Comparison of ENCODE assay signal across 10 cellular contexts in genomic region chr1:56803561-56804156, GRCh38. TPM values are rescaled to one million over a fixed set of nuclear protein-coding genes. Genes with fewer than 3 reads are reported as not detected.
DNase-seq lines count a peak whose midpoint lies in the region; ATAC-seq and TF ChIP-seq lines count a peak whose summit lies in the region.
"Had no signal": no experiment of that assay in that cellular context is flagged by ENCODE, and none has a peak within 500 bp of the region (broad histone marks: within the 10 kb centered on the region; RNA-seq: fewer than 3 reads in every experiment).

No MANE protein-coding gene starts in this region.

- no peak overlapping the region for H3K4ac ChIP-seq in mesendoderm (ENCODE audit: low read depth, low read length)

- H3K27me3 Mint-ChIP-seq in Calu3 (ENCODE audit: unreplicated experiment) = peaks cover under 1% of the 10 kb centered on the region
- no peaks in the 10 kb centered on the region for H3K27me3 Mint-ChIP-seq in WTC11 (ENCODE audit: low read depth)
- peaks cover 0 to 6% (median 5%) of the 10 kb centered on the region in 5 donors for H3K27me3 Mint-ChIP-seq in naive thymus-derived CD4-positive, alpha-beta T cell
- no peaks in the 10 kb centered on the region for H3K27me3 Mint-ChIP-seq in activated T-cell treated with anti-CD3 and anti-CD28 coated beads, Interleukin-2, amount 50 U/mL, for 4 hours (ENCODE audit: low read depth)

- CTCF ChIA-PET in Calu3 (lab: Charles Lee) (interaction anchor here (0.5 to 1.5 kb wide), 6 partner anchors 16 to 168 kb away, joined by 3 to 11 read pairs (median 3); no protein-coding TSS in a partner anchor), WTC11 (lab: Charles Lee) (interaction anchor here (0.5 to 3.1 kb wide), 23 partner anchors 13 to 1467 kb away, joined by 3 to 45 read pairs (median 3); partner anchors contain the start of genes C8B and FYB2)
- CTCF ChIA-PET in naive thymus-derived CD4-positive, alpha-beta T cell (lab: Charles Lee) = no interaction called here

- TF ChIP-seq CTCF in Calu3 (IDR thresholded peaks at IDR 0.05; ENCODE audit: unreplicated experiment) (peak; percentile 62), WTC11 (IDR thresholded peaks at IDR 0.05) (peak; percentile 36; the same call in 1 of the 2 replicates)

- no peak overlapping the region for H2BK15ac ChIP-seq in mesendoderm (replicated peaks; ENCODE audit: low read depth)

- no peak overlapping the region for H4K8ac ChIP-seq in mesendoderm (ENCODE audit: low read depth, low read length)

- H3K36me3 Mint-ChIP-seq in Calu3 (ENCODE audit: insufficient read depth, unreplicated experiment) = no peaks in the 10 kb centered on the region
- H3K36me3 Mint-ChIP-seq in WTC11 = peaks cover 3% of the 10 kb centered on the region; the same call in 1 of the 2 replicates
- no peaks in the 10 kb centered on the region for H3K36me3 Mint-ChIP-seq in naive thymus-derived CD4-positive, alpha-beta T cell
- H3K36me3 Mint-ChIP-seq in activated T-cell treated with anti-CD3 and anti-CD28 coated beads, Interleukin-2, amount 50 U/mL, for 4 hours (ENCODE audit: insufficient read depth) = no peaks in the 10 kb centered on the region
- H3K36me3 Mint-ChIP-seq: naive B cell had no signal

- H3K4me1 Mint-ChIP-seq in Calu3 (ENCODE audit: low read depth, unreplicated experiment) = no peaks in the 10 kb centered on the region
- no peaks in the 10 kb centered on the region for H3K4me1 Mint-ChIP-seq in WTC11
- no peaks in the 10 kb centered on the region for H3K4me1 Mint-ChIP-seq in naive thymus-derived CD4-positive, alpha-beta T cell
- no peaks in the 10 kb centered on the region for H3K4me1 Mint-ChIP-seq in activated T-cell treated with anti-CD3 and anti-CD28 coated beads, Interleukin-2, amount 50 U/mL, for 4 hours (ENCODE audit: low read depth)
- H3K4me1 Mint-ChIP-seq: naive B cell had no signal

- no peaks in the 10 kb centered on the region for H3K79me1 ChIP-seq in mesendoderm (ENCODE audit: low read length)

- no peak overlapping the region for H2AK5ac ChIP-seq in mesendoderm (ENCODE audit: low read length)

- no peaks in the 10 kb centered on the region for H3K79me2 ChIP-seq in mesendoderm (ENCODE audit: control insufficient read depth, insufficient read depth, low read length)

- BruUV-seq in Calu3 (replicated peaks; lab: Mats Ljungman, UMichigan) = no TSS peak

- no peak overlapping the region for H3K23ac ChIP-seq in mesendoderm (ENCODE audit: low read length)

- H3K4me1 ChIP-seq in mesendoderm (ENCODE audit: control insufficient read depth, low read depth, low read length) = no peaks in the 10 kb centered on the region
- no peaks in the 10 kb centered on the region for H3K4me1 ChIP-seq in naive thymus-derived CD4-positive, alpha-beta T cell (ENCODE audit: control insufficient read depth in 2 of 2, insufficient read depth in 2 of 2, low read length in 2 of 2)

- H2BK5ac ChIP-seq in mesendoderm (ENCODE audit: low read length) = no peak overlapping the region

- no peak overlapping the region for H3K4me2 ChIP-seq in mesendoderm (ENCODE audit: low read length)

- no peak overlapping the region for H3K56ac ChIP-seq in mesendoderm (ENCODE audit: low read length)

- no peak overlapping the region for H3K9ac ChIP-seq in mesendoderm (ENCODE audit: low read length)

- intact Hi-C loops in Calu3 (cut with micrococcal nuclease; ENCODE audit: unreplicated experiment) = loop anchor here (1.0 to 10.0 kb wide), 4 partner anchors 45 to 1516 kb away; no protein-coding TSS in a partner anchor
- intact Hi-C loops in naive thymus-derived CD4-positive, alpha-beta T cell (cut with micrococcal nuclease) = no loop called here

- H3K36me3 ChIP-seq in mesendoderm (ENCODE audit: control insufficient read depth, insufficient read depth, low read length) = no peaks in the 10 kb centered on the region
- no peaks in the 10 kb centered on the region for H3K36me3 ChIP-seq in naive thymus-derived CD4-positive, alpha-beta T cell (ENCODE audit: control insufficient read depth in 2 of 3, insufficient read depth in 3 of 3, low read length in 3 of 3)

- no peak overlapping the region for H4K5ac ChIP-seq in mesendoderm (ENCODE audit: low read length)

- H3K27ac ChIP-seq in mesendoderm (ENCODE audit: low read depth, low read length) = no peak overlapping the region
- H3K27ac ChIP-seq in naive thymus-derived CD4-positive, alpha-beta T cell (ENCODE audit: low read depth, low read length) = no peak overlapping the region

- H3K18ac ChIP-seq in mesendoderm (ENCODE audit: low read length) = no peak overlapping the region

- H3K9me3 ChIP-seq in naive thymus-derived CD4-positive, alpha-beta T cell (ENCODE audit: control insufficient read depth in 2 of 3, low read length in 3 of 3) = no peaks in the 10 kb centered on the region

- no peak overlapping the region for H3K4me3 Mint-ChIP-seq in Calu3 (ENCODE audit: low read depth, unreplicated experiment)
- no peak overlapping the region for H3K4me3 Mint-ChIP-seq in WTC11
- no peak overlapping the region for H3K4me3 Mint-ChIP-seq in naive thymus-derived CD4-positive, alpha-beta T cell
- H3K4me3 Mint-ChIP-seq in activated T-cell treated with anti-CD3 and anti-CD28 coated beads, Interleukin-2, amount 50 U/mL, for 4 hours = no peak overlapping the region
- H3K4me3 Mint-ChIP-seq: naive B cell; T-helper 1 cell treated with Interleukin-12 subunit alpha and Interleukin-12 subunit beta and Interleukin-4 antibody, amounts not matched to agents 30 μg/mL and 1 μg/mL, for 36 hours had no signal

- peak; percentile 74 for DNase-seq in Calu3
- DNase-seq in LoVo (ENCODE audit: low spot score) = peak; percentile 26
- DNase-seq in WTC11 (ENCODE audit: low spot score) = peak; percentile 71
- DNase-seq in mesendoderm = peak; percentile 78
- DNase-seq in naive thymus-derived CD4-positive, alpha-beta T cell = no peak
- no peak for DNase-seq in activated T-cell treated with anti-CD3 and anti-CD28 coated beads, Interleukin-2, amount 50 U/mL, for 4 hours
- DNase-seq: naive B cell had no signal

- no peak overlapping the region for H3K4me3 ChIP-seq in mesendoderm (ENCODE audit: low read length)
- H3K4me3 ChIP-seq in naive thymus-derived CD4-positive, alpha-beta T cell (ENCODE audit: low read length) = no peak overlapping the region

- peaks cover 2% of the 10 kb centered on the region for H3K27me3 ChIP-seq in mesendoderm (ENCODE audit: insufficient read depth, low read length, poor library complexity)
- H3K27me3 ChIP-seq in naive thymus-derived CD4-positive, alpha-beta T cell (ENCODE audit: control insufficient read depth in 2 of 2, insufficient read depth in 2 of 2, low read length in 2 of 2) = no peaks in the 10 kb centered on the region

- POLR2A ChIA-PET in WTC11 (lab: Charles Lee) = no interaction called here
- POLR2A ChIA-PET in naive thymus-derived CD4-positive, alpha-beta T cell (lab: Charles Lee) = no interaction called here

- H3K9me3 Mint-ChIP-seq in Calu3 (ENCODE audit: low read depth, unreplicated experiment) (no peaks in the 10 kb centered on the region), WTC11 (peaks cover 5% of the 10 kb centered on the region)
- peaks cover 0 to 4% (median 0%) of the 10 kb centered on the region in 11 donors for H3K9me3 Mint-ChIP-seq in naive thymus-derived CD4-positive, alpha-beta T cell
- no peaks in the 10 kb centered on the region for H3K9me3 Mint-ChIP-seq in activated T-cell treated with anti-CD3 and anti-CD28 coated beads, Interleukin-2, amount 50 U/mL, for 4 hours
- H3K9me3 Mint-ChIP-seq: naive B cell; T-helper 1 cell treated with Interleukin-12 subunit alpha and Interleukin-12 subunit beta and Interleukin-4 antibody, amounts not matched to agents 30 μg/mL and 1 μg/mL, for 36 hours had no signal

- no CpG with 5 or more reads among the region's 5 CpGs for WGBS in mesendoderm (ENCODE audit: extremely low coverage, insufficient coverage, low lambda C conversion rate)

- H3K27ac Mint-ChIP-seq in Calu3 (ENCODE audit: unreplicated experiment) = no peak overlapping the region
- H3K27ac Mint-ChIP-seq in WTC11 = no peak overlapping the region
- H3K27ac Mint-ChIP-seq in naive thymus-derived CD4-positive, alpha-beta T cell = no peak overlapping the region
- H3K27ac Mint-ChIP-seq: naive B cell; T-helper 1 cell treated with Interleukin-12 subunit alpha and Interleukin-12 subunit beta and Interleukin-4 antibody, amounts not matched to agents 30 μg/mL and 1 μg/mL, for 36 hours had no signal

- ATAC-seq in GM19035 (IDR thresholded peaks at IDR 0.05; ENCODE audit: unreplicated experiment) = peak; percentile 71
- ATAC-seq in WTC11 = peak; percentile 98
- ATAC-seq in GM21723 (IDR thresholded peaks at IDR 0.05; ENCODE audit: unreplicated experiment) = no peak
- ATAC-seq in naive thymus-derived CD4-positive, alpha-beta T cell = no peak
- ATAC-seq in activated T-cell treated with anti-CD3 and anti-CD28 coated beads, Interleukin-2, amount 50 U/mL, for 4 hours = no peak

- no peak overlapping the region for H2BK120ac ChIP-seq in mesendoderm (ENCODE audit: low read depth, low read length)

TF ChIP-seq in WTC11, 78 proteins besides CTCF, POLR2A, EP300 and RAD21:
- TF ChIP-seq RORB (CRISPR knock-in tag; IDR thresholded peaks at IDR 0.05) = no peak
- TF ChIP-seq ZNF219 (CRISPR knock-in tag; IDR thresholded peaks at IDR 0.05; ENCODE audit: borderline replicate concordance) = no peak
TF ChIP-seq in WTC11: peak in this region for 0.

RNA-seq across cellular contexts. Expression of gene FYB2, which starts 15.5 kb away (rescaled TPM):
- total RNA-seq in Calu3 (2022) (not detected in 2 replicates), WTC11 (2021) (0.15 to 0.46 TPM (median 0.25 TPM) in 3 replicates)
- 0.11 TPM for polyA plus RNA-seq in mesendoderm (2013, experiment 1 of 2)
- polyA plus RNA-seq in mesendoderm (2013, experiment 2 of 2) = 0.13 TPM
- total RNA-seq in naive thymus-derived CD4-positive, alpha-beta T cell = not detected
- polyA plus RNA-seq in naive thymus-derived CD4-positive, alpha-beta T cell = not detected
- total RNA-seq in activated T-cell treated with anti-CD3 and anti-CD28 coated beads, Interleukin-2, amount 50 U/mL, for 4 hours = not detected

RNA-seq across cellular contexts. Expression of gene C8A, which starts 50.9 kb away (rescaled TPM):
- not detected in 2 replicates for total RNA-seq in Calu3 (2022)
- total RNA-seq in WTC11 (2021) = 0.07 to 0.13 TPM in 2 of 3 replicates, not detected in the other
- polyA plus RNA-seq in mesendoderm (2013, experiment 1 of 2) = not detected
- not detected for polyA plus RNA-seq in mesendoderm (2013, experiment 2 of 2)
- total RNA-seq in naive thymus-derived CD4-positive, alpha-beta T cell = not detected
- not detected for polyA plus RNA-seq in naive thymus-derived CD4-positive, alpha-beta T cell
- not detected for total RNA-seq in activated T-cell treated with anti-CD3 and anti-CD28 coated beads, Interleukin-2, amount 50 U/mL, for 4 hours

Comparison
In these comparisons a context has a peak if more than half of its experiments do, and no peak if none do; other contexts are left out.
1. DNase-seq: peak in Calu3 (single experiment), LoVo (single experiment), WTC11 (single experiment) and mesendoderm (single experiment); none in naive thymus-derived CD4-positive, alpha-beta T cell (0 of 9) and activated T-cell treated with anti-CD3 and anti-CD28 coated beads, Interleukin-2, amount 50 U/mL, for 4 hours (single experiment).
2. ATAC-seq: peak in GM19035 (single experiment) and WTC11 (single experiment); none in GM21723 (single experiment), naive thymus-derived CD4-positive, alpha-beta T cell (single experiment) and activated T-cell treated with anti-CD3 and anti-CD28 coated beads, Interleukin-2, amount 50 U/mL, for 4 hours (0 of 2).